In the genomic region with DNA sequence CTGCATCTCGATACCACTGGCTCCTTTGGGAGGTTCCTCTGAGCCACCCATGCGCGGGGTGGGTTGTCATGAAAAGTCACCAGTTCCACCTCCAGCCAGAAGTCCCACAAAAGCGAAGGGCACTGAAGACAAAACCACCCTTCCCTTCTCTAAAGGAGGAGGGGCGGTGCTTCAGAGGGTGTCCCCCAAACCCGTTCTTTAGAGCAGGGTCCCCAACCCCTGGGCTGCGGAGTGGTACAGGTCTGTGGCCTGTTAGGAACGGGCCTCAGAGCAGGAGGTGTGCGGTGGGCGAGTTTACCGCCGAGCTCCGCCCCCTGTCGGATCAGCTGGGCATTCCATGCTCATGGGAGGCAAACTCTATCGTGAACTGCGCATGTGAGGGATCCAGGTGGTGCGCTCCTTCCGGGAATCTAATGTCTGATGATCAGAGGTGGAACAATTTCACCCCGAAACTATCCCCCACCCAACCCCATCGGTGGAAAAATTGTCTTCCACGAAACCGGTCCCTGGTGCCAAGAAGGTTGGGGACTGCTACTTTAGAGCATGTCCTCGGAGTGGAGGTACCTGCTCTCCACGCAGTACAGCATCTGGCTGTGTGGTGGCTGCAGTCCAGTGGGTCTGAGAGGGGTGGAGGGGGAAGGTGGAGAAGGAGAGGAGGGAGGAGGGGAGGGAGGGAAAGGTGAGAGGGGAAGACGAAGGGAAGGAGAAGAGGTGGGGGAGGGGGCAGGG, we compare ENCODE assay signal across 10 cellular contexts.
DNase-seq lines count a peak whose midpoint lies in the region; ATAC-seq, FAIRE-seq and TF ChIP-seq lines count a peak whose summit lies in the region.
"Had no signal": no experiment of that assay in that cellular context is flagged by ENCODE, and none has a peak within 500 bp of the region (broad histone marks: within the 10 kb centered on the region; RNA-seq: fewer than 3 reads in every experiment).

No MANE protein-coding gene starts in this region.

- no peak for ATAC-seq in right cardiac atrium
- no peak for ATAC-seq in GM21381 (IDR thresholded peaks at IDR 0.05; ENCODE audit: unreplicated experiment)
- ATAC-seq: gastroesophageal sphincter had no signal

- H3K4me3 ChIP-seq in left ventricle myocardium inferior (no peak overlapping the region), right cardiac atrium (ENCODE audit: low read length) (no peak overlapping the region), brain microvascular endothelial cell (ENCODE audit: low read depth, low read length) (no peak overlapping the region), kidney epithelial cell (ENCODE audit: low read depth, low read length) (no peak overlapping the region)
- H3K4me3 ChIP-seq: gastroesophageal sphincter had no signal

- no peaks in the 10 kb centered on the region for H3K36me3 ChIP-seq in left ventricle myocardium inferior
- no peaks in the 10 kb centered on the region for H3K36me3 ChIP-seq in brain microvascular endothelial cell (replicated peaks)
- no peaks in the 10 kb centered on the region for H3K36me3 ChIP-seq in kidney epithelial cell (ENCODE audit: control insufficient read depth, insufficient read depth, low read length)
- H3K36me3 ChIP-seq: gastroesophageal sphincter had no signal

- TF ChIP-seq CTCF in left ventricle myocardium inferior (IDR thresholded peaks at IDR 0.05; ENCODE audit: borderline replicate concordance) (peak; percentile 46), brain microvascular endothelial cell (IDR thresholded peaks at IDR 0.05; ENCODE audit: low read depth, low read length, missing control alignments) (peak; percentile 70), kidney epithelial cell (IDR thresholded peaks at IDR 0.05; ENCODE audit: insufficient read depth, low read length, poor library complexity, severe bottlenecking) (peak; percentile 35)

- peaks cover 48% of the 10 kb centered on the region for H3K27me3 ChIP-seq in left ventricle myocardium inferior (ENCODE audit: low read depth)
- no peaks in the 10 kb centered on the region for H3K27me3 ChIP-seq in right cardiac atrium (ENCODE audit: control insufficient read depth, insufficient read depth)
- H3K27me3 ChIP-seq in brain microvascular endothelial cell (replicated peaks): peaks cover 1% of the 10 kb centered on the region
- peaks cover 7% of the 10 kb centered on the region for H3K27me3 ChIP-seq in kidney epithelial cell (ENCODE audit: control insufficient read depth, insufficient read depth, low read length)

- H3K4me1 ChIP-seq in left ventricle myocardium inferior: no peaks in the 10 kb centered on the region
- H3K4me1 ChIP-seq in right cardiac atrium (ENCODE audit: control insufficient read depth, insufficient read depth, low read length): no peaks in the 10 kb centered on the region
- H3K4me1 ChIP-seq: gastroesophageal sphincter had no signal

- intact Hi-C loops in left ventricle myocardium inferior (cut with micrococcal nuclease): no loop called here
- intact Hi-C loops in right cardiac atrium (cut with DNase I): no loop called here

- WGBS in right cardiac atrium: 34% methylated on average over 25 of the region's 25 CpGs

- no peaks in the 10 kb centered on the region for H3K9me3 ChIP-seq in left ventricle myocardium inferior (replicated peaks)
- H3K9me3 ChIP-seq in right cardiac atrium (ENCODE audit: control insufficient read depth, low read length): no peaks in the 10 kb centered on the region

- FAIRE-seq in urothelium cell line (lab: Jason Lieb, UNC): peak; percentile 71
- FAIRE-seq in RCC 7860 (lab: Jason Lieb, UNC): no peak

- H3K27ac ChIP-seq in left ventricle myocardium inferior (replicated peaks): no peak overlapping the region
- H3K27ac ChIP-seq in right cardiac atrium (ENCODE audit: low read length): no peak overlapping the region
- no peak overlapping the region for H3K27ac ChIP-seq in brain microvascular endothelial cell
- H3K27ac ChIP-seq: gastroesophageal sphincter had no signal

- in situ Hi-C loops in brain microvascular endothelial cell (cut with HindIII; ENCODE audit: low pct_ligation_motif_present, low sequenced_read_pairs): no loop called here

- DNase-seq in left ventricle myocardium inferior (no peak), right cardiac atrium (no peak), brain microvascular endothelial cell (no peak), kidney epithelial cell (ENCODE audit: low read depth) (no peak), urothelium cell line (ENCODE audit: low spot score) (no peak), RCC 7860 (ENCODE audit: low spot score) (no peak), NCI-H1417 (lab: John Stamatoyannopoulos, UW) (no peak)
- DNase-seq: CD4-positive, CD25-positive, alpha-beta regulatory T cell had no signal
